In the genomic region with DNA sequence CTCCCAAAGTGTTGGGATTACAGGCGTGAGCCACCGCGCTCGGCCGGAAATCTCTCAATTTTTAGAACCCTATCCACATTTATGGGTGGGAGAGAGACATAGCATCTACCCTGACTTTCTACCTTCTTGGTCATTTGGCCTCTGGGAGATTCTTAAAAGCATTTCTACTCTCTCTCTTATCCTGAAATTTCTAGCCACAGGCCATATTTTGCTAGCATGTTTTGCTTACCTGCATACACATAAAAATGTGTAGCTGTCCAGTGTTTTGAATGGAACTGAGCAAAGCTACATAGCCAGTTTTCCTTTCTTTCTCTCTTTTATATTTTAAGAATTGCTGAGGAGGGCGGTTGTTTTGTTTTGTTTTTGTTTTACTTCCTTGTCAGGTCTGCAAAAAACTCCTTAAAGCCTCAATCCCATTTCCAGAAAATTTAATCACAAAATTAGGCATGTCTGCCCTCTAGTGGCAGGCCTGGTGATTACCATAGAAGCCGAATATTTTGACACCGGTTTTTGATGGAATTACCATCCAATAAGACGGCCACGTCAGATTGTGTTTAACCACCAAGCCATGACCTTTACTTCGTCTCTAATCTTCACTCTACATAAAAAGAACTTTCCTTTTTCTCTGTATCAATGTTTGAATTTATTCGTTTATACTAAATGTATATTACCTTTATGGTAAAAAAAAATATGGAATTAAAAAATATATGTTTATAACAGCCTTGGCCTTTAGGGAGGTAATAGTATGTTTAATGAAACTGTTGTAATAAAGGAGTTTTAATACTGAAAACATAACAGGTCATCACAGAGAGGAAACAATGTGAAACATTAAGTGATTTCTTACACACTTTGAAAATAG, we compare ENCODE assay signal across 9 cellular contexts. TPM values are rescaled to one million over a fixed set of nuclear protein-coding genes. Genes with fewer than 3 reads are reported as not detected.
A peak's percentile ranks its signal among the peaks of the same experiment; 100 is the strongest.
DNase-seq lines count a peak whose midpoint lies in the region; ATAC-seq and TF ChIP-seq lines count a peak whose summit lies in the region.
"Had no signal": no experiment of that assay in that cellular context is flagged by ENCODE, and none has a peak within 500 bp of the region (broad histone marks: within the 10 kb centered on the region; RNA-seq: fewer than 3 reads in every experiment).

No MANE protein-coding gene starts in this region.

- DNase-seq in G401 (ENCODE audit: low spot score) (peak; percentile 64), OCI-LY7 (ENCODE audit: low spot score) (peak; percentile 33), glomerular endothelial cell (ENCODE audit: extremely low read depth, low read depth, low spot score) (peak; percentile 44), posterior cingulate gyrus (peak in 6 of 10 donors; percentile 27 to 73 (median 64))
- DNase-seq in activated naive CD4-positive, alpha-beta T cell treated with Interleukin-2 at 50 U/mL for 16 hours = peak; percentile 43
- DNase-seq in activated T-helper 2 cell treated with anti-CD3 and anti-CD28 coated beads, Interferon-gamma antibody, Interleukin-2, Interleukin-4, amounts not matched to agents 10 μg/mL and 5 μg/mL and 100 μg/mL, durations not matched to agents 14 hours and 24 hours and 36 hours (ENCODE audit: low spot score) = no peak

- intact Hi-C loops in OCI-LY7 (cut with micrococcal nuclease; ENCODE audit: unreplicated experiment) (loop anchor here (10.0 kb wide), 1 partner anchor 204 kb away; no protein-coding TSS in a partner anchor), posterior cingulate gyrus (cut with DNase I) (loop anchor here (5.0 kb wide), 1 partner anchor 1006 kb away; no protein-coding TSS in a partner anchor)
- intact Hi-C loops in activated T-helper 2 cell treated with anti-CD3 and anti-CD28 coated beads, Interferon-gamma antibody, Interleukin-2, Interleukin-4, amounts not matched to agents 10 μg/mL and 5 μg/mL and 100 μg/mL, durations not matched to agents 14 hours and 24 hours and 36 hours (cut with micrococcal nuclease) = no loop called here

- CTCF ChIA-PET in OCI-LY7 (lab: Charles Lee; ENCODE audit: unreplicated experiment) = no interaction called here

- no peaks in the 10 kb centered on the region for H3K79me2 ChIP-seq in OCI-LY7 (ENCODE audit: insufficient read depth, low read depth, low read length)

- H3K9me3 Mint-ChIP-seq in activated T-helper 2 cell treated with anti-CD3 and anti-CD28 coated beads, Interferon-gamma antibody, Interleukin-2, Interleukin-4, amounts not matched to agents 10 μg/mL and 5 μg/mL and 100 μg/mL, durations not matched to agents 14 hours and 24 hours and 36 hours = no peaks in the 10 kb centered on the region
- H3K9me3 Mint-ChIP-seq: activated naive CD4-positive, alpha-beta T cell treated with anti-CD3 and anti-CD28 coated beads, Interleukin-2, amount 50 U/mL, for 72 hours had no signal

- peaks cover 4% of the 10 kb centered on the region for H3K27me3 Mint-ChIP-seq in activated T-helper 2 cell treated with anti-CD3 and anti-CD28 coated beads, Interferon-gamma antibody, Interleukin-2, Interleukin-4, amounts not matched to agents 10 μg/mL and 5 μg/mL and 100 μg/mL, durations not matched to agents 14 hours and 24 hours and 36 hours (ENCODE audit: low read depth)

- H3K27ac Mint-ChIP-seq in activated T-helper 2 cell treated with anti-CD3 and anti-CD28 coated beads, Interferon-gamma antibody, Interleukin-2, Interleukin-4, amounts not matched to agents 10 μg/mL and 5 μg/mL and 100 μg/mL, durations not matched to agents 14 hours and 24 hours and 36 hours = no peak overlapping the region
- H3K27ac Mint-ChIP-seq: activated naive CD4-positive, alpha-beta T cell treated with anti-CD3 and anti-CD28 coated beads, Interleukin-2, amount 50 U/mL, for 72 hours had no signal

- peak; percentile 52 for ATAC-seq in HG03354 (IDR thresholded peaks at IDR 0.05; ENCODE audit: poor library complexity, severe bottlenecking, unreplicated experiment)
- no peak for ATAC-seq in HG03565 (IDR thresholded peaks at IDR 0.05; ENCODE audit: unreplicated experiment)

- POLR2A ChIA-PET in OCI-LY7 (lab: Charles Lee) = no interaction called here

- H3K36me3 Mint-ChIP-seq in activated T-helper 2 cell treated with anti-CD3 and anti-CD28 coated beads, Interferon-gamma antibody, Interleukin-2, Interleukin-4, amounts not matched to agents 10 μg/mL and 5 μg/mL and 100 μg/mL, durations not matched to agents 14 hours and 24 hours and 36 hours (ENCODE audit: low read depth) = no peaks in the 10 kb centered on the region
- H3K36me3 Mint-ChIP-seq: activated naive CD4-positive, alpha-beta T cell treated with anti-CD3 and anti-CD28 coated beads, Interleukin-2, amount 50 U/mL, for 72 hours had no signal

- no peaks in the 10 kb centered on the region for H3K4me1 Mint-ChIP-seq in activated T-helper 2 cell treated with anti-CD3 and anti-CD28 coated beads, Interferon-gamma antibody, Interleukin-2, Interleukin-4, amounts not matched to agents 10 μg/mL and 5 μg/mL and 100 μg/mL, durations not matched to agents 14 hours and 24 hours and 36 hours (ENCODE audit: low read depth)

- no peaks in the 10 kb centered on the region for H3K4me1 ChIP-seq in OCI-LY7 (ENCODE audit: insufficient read depth, low read length, poor library complexity, severe bottlenecking)

- H2AFZ ChIP-seq in OCI-LY7 (ENCODE audit: low read length) = no peak overlapping the region

- no peak overlapping the region for H3K4me3 Mint-ChIP-seq in activated T-helper 2 cell treated with anti-CD3 and anti-CD28 coated beads, Interferon-gamma antibody, Interleukin-2, Interleukin-4, amounts not matched to agents 10 μg/mL and 5 μg/mL and 100 μg/mL, durations not matched to agents 14 hours and 24 hours and 36 hours (ENCODE audit: low read depth)

- no peaks in the 10 kb centered on the region for H3K9me2 ChIP-seq in OCI-LY7 (ENCODE audit: insufficient read depth, low read length)

- no peaks in the 10 kb centered on the region for H3K36me3 ChIP-seq in OCI-LY7 (ENCODE audit: insufficient read depth, low read length)

- H3K4me2 ChIP-seq in OCI-LY7 (ENCODE audit: low read length) = no peak overlapping the region

- in situ Hi-C loops in G401 (cut with HindIII; ENCODE audit: low sequenced_read_pairs) = no loop called here

- no peaks in the 10 kb centered on the region for H3K9me3 ChIP-seq in OCI-LY7 (ENCODE audit: low read length)

- BruUV-seq in OCI-LY7 (replicated peaks; lab: Mats Ljungman, UMichigan) = no TSS peak

- no peak overlapping the region for H3K4me3 ChIP-seq in OCI-LY7 (ENCODE audit: low read depth, low read length, poor library complexity, severe bottlenecking)

- peak; percentile 85 for TF ChIP-seq CTCF in OCI-LY7 (conservative IDR thresholded peaks at IDR 0.05; ENCODE audit: low read length)

- no peak overlapping the region for H3K27ac ChIP-seq in OCI-LY7 (ENCODE audit: low read depth, low read length, poor library complexity, severe bottlenecking)

- H4K20me1 ChIP-seq in OCI-LY7 (ENCODE audit: insufficient read depth, low read length) = no peaks in the 10 kb centered on the region

RNA-seq across cellular contexts. Expression of a gene that starts 34.4 kb away (rescaled TPM):
- not detected in 2 replicates for total RNA-seq in G401 (2014; rRNA removed; shearing (Covaris generic))
- not detected in 2 replicates for total RNA-seq in OCI-LY7 (2014; rRNA removed; shearing (Covaris generic))
- total RNA-seq in OCI-LY7 (2022) = not detected in 2 replicates
- total RNA-seq in glomerular endothelial cell = not detected in 2 replicates
- total RNA-seq in activated T-helper 2 cell treated with anti-CD3 and anti-CD28 coated beads, Interferon-gamma antibody, Interleukin-2, Interleukin-4, amounts not matched to agents 10 μg/mL and 5 μg/mL and 100 μg/mL, durations not matched to agents 14 hours and 24 hours and 36 hours = not detected in 2 replicates
- total RNA-seq: activated naive CD4-positive, alpha-beta T cell treated with anti-CD3 and anti-CD28 coated beads, Interleukin-2, amount 50 U/mL, for 72 hours had no signal
